ENCODE assay signal across 25 cellular contexts in the genomic region with DNA sequence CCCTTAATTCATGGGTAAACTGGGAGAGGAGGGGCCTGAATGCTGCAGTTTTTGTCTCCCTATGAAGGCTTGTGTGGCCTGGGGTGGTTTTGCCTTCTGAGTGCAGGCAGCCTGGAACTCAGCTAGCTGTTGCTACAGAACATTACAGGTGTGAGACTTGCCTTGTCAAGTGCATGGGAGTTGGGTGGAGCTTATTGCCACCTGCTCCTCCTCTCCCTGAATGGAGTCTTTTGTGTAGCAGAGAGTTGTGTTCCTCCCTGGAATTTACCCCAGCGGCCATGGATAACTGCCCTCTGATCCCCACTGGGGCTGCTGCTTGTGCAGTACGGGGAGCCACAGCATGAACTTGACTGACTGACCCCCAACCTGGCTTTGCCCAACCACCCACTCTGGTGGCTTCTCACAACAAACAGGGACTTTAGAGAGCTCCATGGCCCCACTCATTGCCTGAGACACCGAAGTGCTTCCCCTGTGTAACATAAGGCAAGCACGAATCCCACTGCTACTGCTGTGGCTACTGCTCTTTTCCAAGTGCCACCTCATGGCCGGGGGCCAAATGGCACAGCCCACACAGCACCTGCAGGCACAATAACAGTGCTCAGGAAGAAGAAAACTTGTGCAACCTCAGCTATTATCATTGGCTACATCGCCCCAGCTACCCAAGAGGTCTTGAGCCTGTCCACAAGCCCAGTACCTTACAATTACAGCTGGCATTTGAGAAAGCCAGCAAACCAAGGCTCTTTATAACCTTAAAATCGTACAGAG.
DNase-seq lines count a peak whose midpoint lies in the region; ATAC-seq and TF ChIP-seq lines count a peak whose summit lies in the region.
"Had no signal": no experiment of that assay in that cellular context is flagged by ENCODE, and none has a peak within 500 bp of the region (broad histone marks: within the 10 kb centered on the region; RNA-seq: fewer than 3 reads in every experiment).

No MANE protein-coding gene starts in this region.

- CTCF ChIA-PET in OCI-LY7 (lab: Charles Lee; ENCODE audit: unreplicated experiment) = interaction anchor here (1.2 kb wide), 1 partner anchor 10 kb away, joined by 3 read pairs; no protein-coding TSS in a partner anchor

- DNase-seq in ELF-1 (ENCODE audit: low read depth, low spot score) (peak; percentile 70), OCI-LY7 (ENCODE audit: low spot score) (no peak), cerebellum (ENCODE audit: low spot score) (peak; percentile 36), NCI-H446 treated with DMSO at 0.1 percent for 48 hours (lab: John Stamatoyannopoulos, UW) (no peak), NCI-H1436 treated with DMSO at 0.1 percent for 48 hours (lab: John Stamatoyannopoulos, UW) (no peak), adrenal gland (no peak)
- DNase-seq: activated CD4-positive, alpha-beta memory T cell treated with anti-CD3 and anti-CD28 coated beads, Interleukin-2, amount 10 ng/mL, durations not matched to agents 7 days and 5 days; activated CD4-positive, CD25-positive, alpha-beta regulatory T cell treated with anti-CD3 and anti-CD28 coated beads, Interleukin-2, amount 50 U/mL, for 72 hours; activated effector memory CD4-positive, alpha-beta T cell treated with anti-CD3 and anti-CD28 coated beads, Interleukin-2, amount 50 U/mL, for 16 hours; effector CD4-positive, alpha-beta T cell; foreskin fibroblast; GM23248; heart left ventricle; Kasumi-1; left cardiac atrium; NCI-H2171; NCI-H774; stimulated activated CD4-positive, alpha-beta T cell treated with anti-CD3 and anti-CD28 coated beads, Interleukin-15, amount 100 ng/mL, for 24 hours; T-helper 1 cell had no signal

- H2AFZ ChIP-seq in OCI-LY7 (ENCODE audit: low read length) = peak overlapping the region; percentile 48; the same call in 1 of the 2 replicates
- H2AFZ ChIP-seq: GM23248 had no signal

- no peak for ATAC-seq in HG03520 (IDR thresholded peaks at IDR 0.05; ENCODE audit: unreplicated experiment)
- ATAC-seq: body of pancreas, heart left ventricle, left cardiac atrium had no signal

- TF ChIP-seq CTCF in OCI-LY7 (conservative IDR thresholded peaks at IDR 0.05; ENCODE audit: low read length) (no peak), adrenal gland (IDR thresholded peaks at IDR 0.05) (no peak)

- no peak overlapping the region for H3K9ac ChIP-seq in HUES48 (ENCODE audit: low read depth, low read length)
- H3K9ac ChIP-seq: GM23248 had no signal

- H3K4me3 ChIP-seq in HUES48 (ENCODE audit: low read depth, low read length) (no peak overlapping the region), OCI-LY7 (ENCODE audit: low read depth, low read length, poor library complexity, severe bottlenecking) (no peak overlapping the region), adrenal gland (no peak overlapping the region)
- H3K4me3 ChIP-seq: body of pancreas, GM23248, heart left ventricle, prostate gland, tibial nerve had no signal

- H3K36me3 ChIP-seq in HUES48 (ENCODE audit: control insufficient read depth, insufficient read depth, low read length) (no peaks in the 10 kb centered on the region), OCI-LY7 (ENCODE audit: insufficient read depth, low read length) (no peaks in the 10 kb centered on the region), adrenal gland (replicated peaks in 1 of 2) (no peaks in the 10 kb centered on the region)
- H3K36me3 ChIP-seq: heart left ventricle, prostate gland, tibial nerve had no signal

- H3K27ac ChIP-seq in HUES48 (ENCODE audit: low read depth, low read length) = peak overlapping the region; percentile 31
- no peak overlapping the region for H3K27ac ChIP-seq in OCI-LY7 (ENCODE audit: low read depth, low read length, poor library complexity, severe bottlenecking)
- no peak overlapping the region for H3K27ac ChIP-seq in adrenal gland
- H3K27ac ChIP-seq: body of pancreas, C4-2B, GM23248, heart left ventricle, prostate gland, tibial nerve had no signal

- H4K20me1 ChIP-seq in OCI-LY7 (ENCODE audit: insufficient read depth, low read length) = no peaks in the 10 kb centered on the region

- WGBS in adrenal gland, 4 donors = 71 to 76% (median 73%) methylated on average over 5 to 7 of the region's 7 CpGs

- no peak overlapping the region for H3K4me2 ChIP-seq in OCI-LY7 (ENCODE audit: low read length)

- H3K79me2 ChIP-seq in OCI-LY7 (ENCODE audit: insufficient read depth, low read depth, low read length) = no peaks in the 10 kb centered on the region

- TF ChIP-seq POLR2A in adrenal gland (IDR thresholded peaks at IDR 0.05) = no peak

- peaks cover 15% of the 10 kb centered on the region for H3K4me1 ChIP-seq in HUES48 (ENCODE audit: control insufficient read depth, insufficient read depth, low read length)
- H3K4me1 ChIP-seq in OCI-LY7 (ENCODE audit: insufficient read depth, low read length, poor library complexity, severe bottlenecking) = no peaks in the 10 kb centered on the region
- no peaks in the 10 kb centered on the region for H3K4me1 ChIP-seq in adrenal gland (replicated peaks in 1 of 2)
- H3K4me1 ChIP-seq: body of pancreas, heart left ventricle, prostate gland, tibial nerve had no signal

- no peaks in the 10 kb centered on the region for H3K9me2 ChIP-seq in OCI-LY7 (ENCODE audit: insufficient read depth, low read length)

- no peaks in the 10 kb centered on the region for H3K27me3 ChIP-seq in HUES48 (ENCODE audit: control insufficient read depth, insufficient read depth, low read length)
- H3K27me3 ChIP-seq in adrenal gland = no peaks in the 10 kb centered on the region
- H3K27me3 ChIP-seq: body of pancreas, heart left ventricle, tibial nerve had no signal

- intact Hi-C loops in OCI-LY7 (cut with micrococcal nuclease; ENCODE audit: unreplicated experiment) (loop anchor here (10.0 kb wide), 1 partner anchor 220 kb away; no protein-coding TSS in a partner anchor), adrenal gland (cut with DNase I) (no loop called here)

- BruUV-seq in OCI-LY7 (replicated peaks; lab: Mats Ljungman, UMichigan) = no TSS peak

- H3K9me3 ChIP-seq in HUES48 (ENCODE audit: control insufficient read depth, insufficient read depth, low read length) (no peaks in the 10 kb centered on the region), OCI-LY7 (ENCODE audit: low read length) (no peaks in the 10 kb centered on the region), adrenal gland (replicated peaks in 1 of 3) (no peaks in the 10 kb centered on the region)
- H3K9me3 ChIP-seq: body of pancreas, prostate gland, tibial nerve had no signal

- POLR2A ChIA-PET in OCI-LY7 (lab: Charles Lee) = interaction anchor here (0.6 to 1.8 kb wide), 9 partner anchors 12 to 661 kb away, joined by 3 to 5 read pairs (median 3); no protein-coding TSS in a partner anchor

Comparison
In these comparisons a context has a peak if more than half of its experiments do, and no peak if none do; other contexts are left out.
1. DNase-seq: peak in ELF-1 (single experiment) and cerebellum (single experiment); none in OCI-LY7 (single experiment), NCI-H446 treated with DMSO at 0.1 percent for 48 hours (single experiment), NCI-H1436 treated with DMSO at 0.1 percent for 48 hours (single experiment) and adrenal gland (0 of 7).